ENCODE assay signal across 1 cellular context in the genomic region with DNA sequence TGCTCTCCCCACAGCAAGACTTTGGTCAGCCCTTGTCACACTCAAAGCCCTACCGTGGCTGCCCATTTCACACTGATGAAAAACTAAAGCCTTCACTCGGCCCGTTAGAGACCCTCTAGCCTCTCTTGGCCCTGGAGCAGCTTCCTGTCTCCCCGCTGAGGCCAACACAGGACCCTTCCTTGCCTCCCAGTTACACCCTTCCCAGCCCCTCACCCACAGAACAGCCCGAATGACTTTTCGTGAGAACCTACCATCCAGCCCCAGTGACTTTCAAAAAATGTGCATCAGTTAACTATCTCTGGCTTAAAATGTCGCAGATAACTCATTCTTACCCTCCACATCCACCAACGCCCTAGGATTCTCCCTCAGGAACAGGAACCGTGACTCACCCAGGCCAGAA.
TF ChIP-seq lines count a peak whose summit lies in the region.

No MANE protein-coding gene starts in this region.

TF ChIP-seq in IMR-90, 13 proteins besides CTCF, POLR2A, EP300 and RAD21 (continued from another document):
- TF ChIP-seq, protein P1, sequence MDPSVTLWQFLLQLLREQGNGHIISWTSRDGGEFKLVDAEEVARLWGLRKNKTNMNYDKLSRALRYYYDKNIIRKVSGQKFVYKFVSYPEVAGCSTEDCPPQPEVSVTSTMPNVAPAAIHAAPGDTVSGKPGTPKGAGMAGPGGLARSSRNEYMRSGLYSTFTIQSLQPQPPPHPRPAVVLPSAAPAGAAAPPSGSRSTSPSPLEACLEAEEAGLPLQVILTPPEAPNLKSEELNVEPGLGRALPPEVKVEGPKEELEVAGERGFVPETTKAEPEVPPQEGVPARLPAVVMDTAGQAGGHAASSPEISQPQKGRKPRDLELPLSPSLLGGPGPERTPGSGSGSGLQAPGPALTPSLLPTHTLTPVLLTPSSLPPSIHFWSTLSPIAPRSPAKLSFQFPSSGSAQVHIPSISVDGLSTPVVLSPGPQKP (IDR thresholded peaks at IDR 0.05; ENCODE audit: borderline replicate concordance, low read depth, low read length), result no peak
- TF ChIP-seq MAFK (IDR thresholded peaks at IDR 0.05; ENCODE audit: low read depth, low read length), result no peak
- TF ChIP-seq, protein P2, sequence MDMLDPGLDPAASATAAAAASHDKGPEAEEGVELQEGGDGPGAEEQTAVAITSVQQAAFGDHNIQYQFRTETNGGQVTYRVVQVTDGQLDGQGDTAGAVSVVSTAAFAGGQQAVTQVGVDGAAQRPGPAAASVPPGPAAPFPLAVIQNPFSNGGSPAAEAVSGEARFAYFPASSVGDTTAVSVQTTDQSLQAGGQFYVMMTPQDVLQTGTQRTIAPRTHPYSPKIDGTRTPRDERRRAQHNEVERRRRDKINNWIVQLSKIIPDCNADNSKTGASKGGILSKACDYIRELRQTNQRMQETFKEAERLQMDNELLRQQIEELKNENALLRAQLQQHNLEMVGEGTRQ (IDR thresholded peaks at IDR 0.05; ENCODE audit: low read depth, low read length), result no peak
- TF ChIP-seq MXI1 (IDR thresholded peaks at IDR 0.05; ENCODE audit: borderline replicate concordance, low read depth, low read length), result no peak
- TF ChIP-seq CEBPB (IDR thresholded peaks at IDR 0.05; ENCODE audit: low read depth, low read length), result no peak
- TF ChIP-seq RCOR1 (IDR thresholded peaks at IDR 0.05; ENCODE audit: insufficient replicate concordance, low read length), result no peak
- no peak for TF ChIP-seq BHLHE40 (IDR thresholded peaks at IDR 0.05; ENCODE audit: low read depth, low read length)
- no peak for TF ChIP-seq FOS (IDR thresholded peaks at IDR 0.05; ENCODE audit: low read depth, low read length)
- TF ChIP-seq MAZ (IDR thresholded peaks at IDR 0.05; ENCODE audit: borderline replicate concordance, low read depth, low read length), result no peak
- TF ChIP-seq RFX5 (IDR thresholded peaks at IDR 0.05; ENCODE audit: low read depth, low read length), result no peak
- no peak for TF ChIP-seq NFE2L2 (IDR thresholded peaks at IDR 0.05; ENCODE audit: low read depth, low read length)
- TF ChIP-seq SMC3 (IDR thresholded peaks at IDR 0.05; ENCODE audit: low read depth, low read length), result no peak
